8 cellular contexts compared by ENCODE assay signal in the genomic region with DNA sequence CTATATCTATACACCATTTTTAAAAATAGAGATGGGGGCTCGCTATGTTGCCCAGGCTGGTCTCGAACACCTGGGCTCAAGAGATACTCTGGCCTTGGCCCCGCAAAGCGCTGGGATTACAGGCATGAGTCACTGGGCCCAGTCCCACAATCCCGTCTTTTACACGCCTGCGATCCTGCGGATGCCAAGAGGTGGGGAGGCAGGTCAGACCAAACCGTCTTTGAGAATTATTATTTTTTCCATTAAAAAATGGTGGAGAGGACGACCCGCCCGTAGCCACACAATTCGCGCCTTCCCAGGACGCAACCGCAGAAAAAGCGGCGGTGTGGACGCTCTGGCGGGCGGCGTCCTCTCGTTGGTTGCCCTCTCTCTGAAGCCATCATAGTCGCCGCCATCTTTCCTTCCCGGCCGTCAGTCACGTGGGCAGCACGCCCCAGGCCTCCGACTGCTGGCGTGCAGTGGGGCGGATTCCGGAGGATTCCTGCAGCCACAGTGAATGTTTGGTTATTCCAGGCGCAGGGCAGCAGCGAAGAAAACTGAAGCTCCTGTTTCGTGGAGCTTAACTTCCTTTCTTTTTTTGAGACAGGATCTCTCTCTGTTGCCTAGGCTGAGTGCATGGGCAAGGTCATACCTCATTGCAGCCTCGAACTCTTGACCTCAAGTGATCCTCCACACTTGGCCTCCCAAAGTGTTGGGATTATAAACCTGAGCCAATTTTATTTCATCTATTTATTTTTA. TPM values are rescaled to one million over a fixed set of nuclear protein-coding genes. Genes with fewer than 3 reads are reported as not detected.
A peak's percentile ranks its signal among the peaks of the same experiment; 100 is the strongest.
DNase-seq lines count a peak whose midpoint lies in the region; ATAC-seq and TF ChIP-seq lines count a peak whose summit lies in the region.

No MANE protein-coding gene starts in this region.

- DNase-seq in DMS153 treated with DMSO at 0.1 percent for 48 hours (lab: John Stamatoyannopoulos, UW; ENCODE audit: unreplicated experiment) (peak; percentile 84), HEK293T (ENCODE audit: extremely low spot score) (peak; percentile 83), NCI-H345 treated with DMSO at 0.1 percent for 48 hours (lab: John Stamatoyannopoulos, UW; ENCODE audit: unreplicated experiment) (peak; percentile 57), dermis microvascular lymphatic vessel endothelial cell (ENCODE audit: low read depth in 2 of 2) (peak; percentile 88 to 95), right lobe of liver (peak; percentile 88 to 90 (median 88))
- DNase-seq in activated CD4-positive, alpha-beta memory T cell treated with anti-CD3 and anti-CD28 coated beads for 36 hours = peak; percentile 84
- DNase-seq in stimulated activated CD4-positive, alpha-beta T cell treated with anti-CD3 and anti-CD28 coated beads, Interleukin-2, amount 100 ng/mL, for 4 hours (ENCODE audit: low read depth) = peak; percentile 70

- peak; percentile 50 for TF ChIP-seq POLR2A in right lobe of liver (IDR thresholded peaks at IDR 0.05)

- peak overlapping the region; percentile 1 to 41 (median 21) for H3K4me3 ChIP-seq in right lobe of liver

- no peaks in the 10 kb centered on the region for H3K27me3 Mint-ChIP-seq in activated CD4-positive, alpha-beta memory T cell treated with anti-CD3 and anti-CD28 coated beads for 36 hours

- 15% methylated on average over 24 of the region's 37 CpGs for WGBS in right lobe of liver (ENCODE audit: insufficient coverage, low coverage, low lambda C conversion rate, missing lambda C conversion rate)

- TF ChIP-seq CTCF in right lobe of liver (IDR thresholded peaks at IDR 0.05) = no peak

- CTCF ChIA-PET in HEK293T (lab: Yijun Ruan, JAX) = no interaction called here
- CTCF ChIA-PET in activated CD4-positive, alpha-beta memory T cell treated with anti-CD3 and anti-CD28 coated beads for 36 hours (lab: Charles Lee) = interaction anchor here (1.0 to 1.3 kb wide), 2 partner anchors 15 to 132 kb away, joined by 4 to 8 read pairs; a partner anchor contains a TSS

- intact Hi-C loops in activated CD4-positive, alpha-beta memory T cell treated with anti-CD3 and anti-CD28 coated beads for 36 hours (cut with micrococcal nuclease) = loop anchor here (2.0 to 5.0 kb wide), 2 partner anchors 35 to 38 kb away; a partner anchor contains a TSS
- intact Hi-C loops in right lobe of liver (cut with DNase I) = no loop called here

- H3K4me1 Mint-ChIP-seq in activated CD4-positive, alpha-beta memory T cell treated with anti-CD3 and anti-CD28 coated beads for 36 hours (ENCODE audit: low read depth) = peaks cover 10% of the 10 kb centered on the region

- H3K27ac Mint-ChIP-seq in activated CD4-positive, alpha-beta memory T cell treated with anti-CD3 and anti-CD28 coated beads for 36 hours = peak overlapping the region; percentile 38

- H3K36me3 Mint-ChIP-seq in activated CD4-positive, alpha-beta memory T cell treated with anti-CD3 and anti-CD28 coated beads for 36 hours = no peaks in the 10 kb centered on the region

- no peaks in the 10 kb centered on the region for H3K27me3 ChIP-seq in right lobe of liver

- POLR2A ChIA-PET in HEK293T (lab: Yijun Ruan, JAX) = interaction anchor here (1.0 to 2.8 kb wide), 5 partner anchors 9 to 53 kb away, joined by 3 to 21 read pairs (median 4); a partner anchor contains a TSS
- POLR2A ChIA-PET in activated CD4-positive, alpha-beta memory T cell treated with anti-CD3 and anti-CD28 coated beads for 36 hours (lab: Charles Lee) = no interaction called here

- H3K4me3 Mint-ChIP-seq in activated CD4-positive, alpha-beta memory T cell treated with anti-CD3 and anti-CD28 coated beads for 36 hours = peak overlapping the region; percentile 73

- peak; percentile 84 to 87 (median 86) for ATAC-seq in right lobe of liver
- ATAC-seq in HG03135 (IDR thresholded peaks at IDR 0.05; ENCODE audit: unreplicated experiment) = no peak

- no peaks in the 10 kb centered on the region for H3K9me3 ChIP-seq in right lobe of liver

- H3K36me3 ChIP-seq in right lobe of liver = no peaks in the 10 kb centered on the region

- no peaks in the 10 kb centered on the region for H3K9me3 Mint-ChIP-seq in activated CD4-positive, alpha-beta memory T cell treated with anti-CD3 and anti-CD28 coated beads for 36 hours

- H3K27ac ChIP-seq in right lobe of liver = peak overlapping the region; percentile 24 to 72 (median 61)

- peaks cover 0 to 28% (median 10%) of the 10 kb centered on the region in 4 donors for H3K4me1 ChIP-seq in right lobe of liver

TF ChIP-seq in HEK293T, 16 proteins besides CTCF, POLR2A, EP300 and RAD21:
- TF ChIP-seq ARNT (IDR thresholded peaks at IDR 0.05) = no peak
- TF ChIP-seq, protein P1, sequence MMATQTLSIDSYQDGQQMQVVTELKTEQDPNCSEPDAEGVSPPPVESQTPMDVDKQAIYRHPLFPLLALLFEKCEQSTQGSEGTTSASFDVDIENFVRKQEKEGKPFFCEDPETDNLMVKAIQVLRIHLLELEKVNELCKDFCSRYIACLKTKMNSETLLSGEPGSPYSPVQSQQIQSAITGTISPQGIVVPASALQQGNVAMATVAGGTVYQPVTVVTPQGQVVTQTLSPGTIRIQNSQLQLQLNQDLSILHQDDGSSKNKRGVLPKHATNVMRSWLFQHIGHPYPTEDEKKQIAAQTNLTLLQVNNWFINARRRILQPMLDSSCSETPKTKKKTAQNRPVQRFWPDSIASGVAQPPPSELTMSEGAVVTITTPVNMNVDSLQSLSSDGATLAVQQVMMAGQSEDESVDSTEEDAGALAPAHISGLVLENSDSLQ (IDR thresholded peaks at IDR 0.05) = no peak
- TF ChIP-seq FOXM1 (IDR thresholded peaks at IDR 0.05; ENCODE audit: borderline replicate concordance) = no peak
- TF ChIP-seq LEF1 (IDR thresholded peaks at IDR 0.05; ENCODE audit: borderline replicate concordance) = no peak
- TF ChIP-seq SP1 (IDR thresholded peaks at IDR 0.05) = no peak
- no peak for TF ChIP-seq CTBP1 (IDR thresholded peaks at IDR 0.05; ENCODE audit: borderline replicate concordance)
- no peak for TF ChIP-seq SUZ12 (IDR thresholded peaks at IDR 0.05)
- peak; percentile 88 for TF ChIP-seq L3MBTL2 (conservative IDR thresholded peaks at IDR 0.05)
- TF ChIP-seq ZNF384 (IDR thresholded peaks at IDR 0.05) = no peak

RNA-seq across cellular contexts. Expression of a gene that starts 9.9 kb away (rescaled TPM):
- 1 to 10 TPM; 2.8 to 3.6 TPM for total RNA-seq in activated CD4-positive, alpha-beta memory T cell treated with anti-CD3 and anti-CD28 coated beads for 36 hours
- 272 and 378 TPM in 2 replicates for total RNA-seq in dermis microvascular lymphatic vessel endothelial cell
- 10 to 100 TPM; 23.9 to 43.7 (median 36.8) TPM for total RNA-seq in right lobe of liver

RNA-seq across cellular contexts. Expression of a gene that starts 15.2 kb away (rescaled TPM):
- 10 to 100 TPM; 17.8 to 18.5 TPM for total RNA-seq in activated CD4-positive, alpha-beta memory T cell treated with anti-CD3 and anti-CD28 coated beads for 36 hours
- total RNA-seq in dermis microvascular lymphatic vessel endothelial cell = 28.9 and 38.9 TPM in 2 replicates
- 10 to 100 TPM in 2 of 6 experiments, 1 to 10 TPM in 4; 7.1 to 10.6 (median 9.2) TPM for total RNA-seq in right lobe of liver

RNA-seq across cellular contexts. Expression of a gene that starts 29.9 kb away (rescaled TPM):
- 10 to 100 TPM; 25.8 to 25.9 TPM for total RNA-seq in activated CD4-positive, alpha-beta memory T cell treated with anti-CD3 and anti-CD28 coated beads for 36 hours
- total RNA-seq in dermis microvascular lymphatic vessel endothelial cell (43.5 and 46.4 TPM in 2 replicates), right lobe of liver (10 to 100 TPM; 21.4 to 58.6 (median 43.2) TPM)

RNA-seq across cellular contexts. Expression of a gene that starts 37.6 kb away (rescaled TPM):
- total RNA-seq in activated CD4-positive, alpha-beta memory T cell treated with anti-CD3 and anti-CD28 coated beads for 36 hours = 100 to 1,000 TPM; 209 to 223 TPM
- 29.2 and 30.0 TPM in 2 replicates for total RNA-seq in dermis microvascular lymphatic vessel endothelial cell
- total RNA-seq in right lobe of liver = 10 to 100 TPM; 22.4 to 65.7 (median 49.1) TPM

RNA-seq across cellular contexts. Expression of a gene that starts 52.2 kb away (rescaled TPM):
- total RNA-seq in activated CD4-positive, alpha-beta memory T cell treated with anti-CD3 and anti-CD28 coated beads for 36 hours = 1 to 10 TPM; 1.5 to 2.0 TPM
- total RNA-seq in dermis microvascular lymphatic vessel endothelial cell (1.3 and 2.0 TPM in 2 replicates), right lobe of liver (1 to 10 TPM; 1.0 to 3.4 (median 2.1) TPM)

Comparison
In these comparisons a context has a peak if more than half of its experiments do, and no peak if none do; other contexts are left out.
1. RNA of a gene that starts 9.9 kb away (total RNA-seq): 272 to 378 TPM in dermis microvascular lymphatic vessel endothelial cell and 23.9 to 43.7 TPM in right lobe of liver; 2.8 to 3.6 TPM in activated CD4-positive, alpha-beta memory T cell treated with anti-CD3 and anti-CD28 coated beads for 36 hours; every median in the first group is over 4 times any median in the second.
2. Peak in every context shown above with its lines, with median percentiles within 50 percentile points of each other: DNase-seq.